Comparison of ENCODE assay signal across 9 cellular contexts in genomic region chr12:123242083-123242904, GRCh38. TPM values are rescaled to one million over a fixed set of nuclear protein-coding genes. Genes with fewer than 3 reads are reported as not detected.
A peak's percentile ranks its signal among the peaks of the same experiment; 100 is the strongest.
DNase-seq lines count a peak whose midpoint lies in the region; ATAC-seq and TF ChIP-seq lines count a peak whose summit lies in the region.
"Had no signal": no experiment of that assay in that cellular context is flagged by ENCODE, and none has a peak within 500 bp of the region (broad histone marks: within the 10 kb centered on the region; RNA-seq: fewer than 3 reads in every experiment).

No MANE protein-coding gene starts in this region.

- H3K27me3 ChIP-seq in naive thymus-derived CD4-positive, alpha-beta T cell (ENCODE audit: control insufficient read depth in 2 of 2, insufficient read depth in 2 of 2, low read length in 2 of 2), result no peaks in the 10 kb centered on the region
- no peaks in the 10 kb centered on the region for H3K27me3 ChIP-seq in upper lobe of right lung

- peaks cover 0 to 16% (median 0%) of the 10 kb centered on the region in 3 experiments for H3K36me3 ChIP-seq in naive thymus-derived CD4-positive, alpha-beta T cell (ENCODE audit: control insufficient read depth in 2 of 3, insufficient read depth in 3 of 3, low read length in 3 of 3)
- no peaks in the 10 kb centered on the region for H3K36me3 ChIP-seq in upper lobe of right lung

- H3K4me3 ChIP-seq in naive thymus-derived CD4-positive, alpha-beta T cell (ENCODE audit: low read length), result no peak overlapping the region
- no peak overlapping the region for H3K4me3 ChIP-seq in upper lobe of right lung

- POLR2A ChIA-PET in naive thymus-derived CD4-positive, alpha-beta T cell (lab: Charles Lee), result interaction anchor here (0.6 to 2.7 kb wide), 6 partner anchors 9 to 372 kb away, joined by 3 to 43 read pairs (median 5); partner anchors contain the start of genes MPHOSPH9 and MTRFR

- DNase-seq in DMS153 treated with DMSO at 0.1 percent for 48 hours (lab: John Stamatoyannopoulos, UW; ENCODE audit: unreplicated experiment), result peak; percentile 41
- DNase-seq in NCI-H2029 treated with DMSO at 0.1 percent for 48 hours (lab: John Stamatoyannopoulos, UW), result peak; percentile 95
- peak in 6 of 9 donors; percentile 32 to 58 (median 40) for DNase-seq in naive thymus-derived CD4-positive, alpha-beta T cell
- DNase-seq in GDM1 (lab: John Stamatoyannopoulos, UW), result no peak
- no peak for DNase-seq in glomerular visceral epithelial cell (ENCODE audit: extremely low spot score)
- DNase-seq in upper lobe of right lung, result no peak
- DNase-seq: islet precursor cell had no signal

- TF ChIP-seq CTCF in brain (conservative IDR thresholded peaks at IDR 0.05) (no peak), upper lobe of right lung (IDR thresholded peaks at IDR 0.05) (no peak)

- peaks cover 33% of the 10 kb centered on the region for H3K4me1 Mint-ChIP-seq in brain
- peaks cover 41 to 76% (median 53%) of the 10 kb centered on the region in 7 donors for H3K4me1 Mint-ChIP-seq in naive thymus-derived CD4-positive, alpha-beta T cell

- H3K27ac Mint-ChIP-seq in brain, result peak overlapping the region; percentile 69 to 98 (median 84)
- H3K27ac Mint-ChIP-seq in naive thymus-derived CD4-positive, alpha-beta T cell, result peak overlapping the region; percentile 77 to 92 (median 84)

- intact Hi-C loops in naive thymus-derived CD4-positive, alpha-beta T cell (cut with micrococcal nuclease), result loop anchor here in 1 of 2 donors (1.0 kb wide), 1 partner anchor 8 kb away; no protein-coding TSS in a partner anchor
- intact Hi-C loops in upper lobe of right lung (cut with DNase I), result no loop called here

- peaks cover 58% of the 10 kb centered on the region for H3K36me3 Mint-ChIP-seq in brain
- peaks cover 4 to 24% (median 11%) of the 10 kb centered on the region in 5 donors for H3K36me3 Mint-ChIP-seq in naive thymus-derived CD4-positive, alpha-beta T cell

- no peaks in the 10 kb centered on the region for H3K9me3 ChIP-seq in naive thymus-derived CD4-positive, alpha-beta T cell (ENCODE audit: control insufficient read depth in 2 of 3, low read length in 3 of 3)
- no peaks in the 10 kb centered on the region for H3K9me3 ChIP-seq in upper lobe of right lung

- peaks cover 4 to 40% of the 10 kb centered on the region in 2 donors for H3K4me1 ChIP-seq in naive thymus-derived CD4-positive, alpha-beta T cell (ENCODE audit: control insufficient read depth in 2 of 2, insufficient read depth in 2 of 2, low read length in 2 of 2)
- H3K4me1 ChIP-seq in upper lobe of right lung, result peaks cover 21% of the 10 kb centered on the region

- peaks cover 4 to 18% (median 12%) of the 10 kb centered on the region in 5 experiments for H3K9me3 Mint-ChIP-seq in brain
- no peaks in the 10 kb centered on the region for H3K9me3 Mint-ChIP-seq in naive thymus-derived CD4-positive, alpha-beta T cell

- H3K27ac ChIP-seq in naive thymus-derived CD4-positive, alpha-beta T cell (ENCODE audit: low read depth, low read length), result peak overlapping the region; percentile 50
- no peak overlapping the region for H3K27ac ChIP-seq in upper lobe of right lung

- peak overlapping the region in 3 of 5 experiments; percentile 33 to 53 (median 36) for H3K4me3 Mint-ChIP-seq in brain
- peak overlapping the region in 9 of 10 donors; percentile 29 to 73 (median 63) for H3K4me3 Mint-ChIP-seq in naive thymus-derived CD4-positive, alpha-beta T cell

- ATAC-seq in naive thymus-derived CD4-positive, alpha-beta T cell, result peak; percentile 78
- ATAC-seq in GM19023 (IDR thresholded peaks at IDR 0.05; ENCODE audit: unreplicated experiment) (no peak), upper lobe of right lung (no peak)

- no peaks in the 10 kb centered on the region for H3K27me3 Mint-ChIP-seq in brain
- H3K27me3 Mint-ChIP-seq in naive thymus-derived CD4-positive, alpha-beta T cell, result no peaks in the 10 kb centered on the region

- CTCF ChIA-PET in naive thymus-derived CD4-positive, alpha-beta T cell (lab: Charles Lee), result interaction anchor here (0.9 to 7.8 kb wide), 6 partner anchors 9 to 982 kb away, joined by 3 to 75 read pairs (median 3); partner anchors contain the start of gene MPHOSPH9

RNA-seq across cellular contexts. Expression of gene MTRFR, which starts 9.1 kb away (rescaled TPM):
- 23.5 TPM for polyA plus RNA-seq in brain (ENCODE audit: insufficient read depth, low read depth, low replicate concordance)
- total RNA-seq in naive thymus-derived CD4-positive, alpha-beta T cell, result 10 to 100 TPM; 26.8 to 56.9 (median 39.5) TPM
- polyA plus RNA-seq in naive thymus-derived CD4-positive, alpha-beta T cell, result 10 to 100 TPM; 42.6 to 60.3 TPM
- 13.3 TPM for total RNA-seq in upper lobe of right lung

RNA-seq across cellular contexts. Expression of gene MPHOSPH9, which starts 9.4 kb away (rescaled TPM):
- polyA plus RNA-seq in brain (ENCODE audit: insufficient read depth, low read depth, low replicate concordance), result 3.7 TPM
- 100 to 1,000 TPM in 1 of 5 experiments, 10 to 100 TPM in 4; 71.0 to 102 (median 82.4) TPM for total RNA-seq in naive thymus-derived CD4-positive, alpha-beta T cell
- polyA plus RNA-seq in naive thymus-derived CD4-positive, alpha-beta T cell, result 10 to 100 TPM; 34.0 to 59.8 TPM
- 20.3 TPM for total RNA-seq in upper lobe of right lung

RNA-seq across cellular contexts. Expression of gene CDK2AP1, which starts 29.4 kb away (rescaled TPM):
- polyA plus RNA-seq in brain (ENCODE audit: insufficient read depth, low read depth, low replicate concordance), result 242 TPM
- 10 to 100 TPM in 2 of 5 experiments, 1 to 10 TPM in 3; 3.6 to 45.1 (median 5.0) TPM for total RNA-seq in naive thymus-derived CD4-positive, alpha-beta T cell
- polyA plus RNA-seq in naive thymus-derived CD4-positive, alpha-beta T cell, result 1 to 10 TPM; 1.3 to 3.2 TPM
- 89.9 TPM for total RNA-seq in upper lobe of right lung

Comparison
In these comparisons a context has a peak if more than half of its experiments do, and no peak if none do; other contexts are left out.
1. DNase-seq: peak in DMS153 treated with DMSO at 0.1 percent for 48 hours (single experiment), NCI-H2029 treated with DMSO at 0.1 percent for 48 hours (single experiment) and naive thymus-derived CD4-positive, alpha-beta T cell (6 of 9); none in GDM1 (single experiment), glomerular visceral epithelial cell (single experiment) and upper lobe of right lung (single experiment).